ENCODE assay signal across 21 cellular contexts in genomic region chr10:82932426-82932825, GRCh38.
"Had no signal": no experiment of that assay in that cellular context is flagged by ENCODE, and none has a peak within 500 bp of the region (broad histone marks: within the 10 kb centered on the region; RNA-seq: fewer than 3 reads in every experiment).

No MANE protein-coding gene starts in this region.

- H3K27me3 ChIP-seq: esophagus squamous epithelium, hepatocyte, right lobe of liver, spleen, testis, transverse colon had no signal

- DNase-seq: esophagus squamous epithelium; foreskin fibroblast; kidney; left cardiac atrium; left ventricle myocardium inferior; lower lobe of right lung; mesenchymal stem cell; naive B cell; psoas muscle; retina; right lobe of liver; spleen; stimulated activated CD4-positive, alpha-beta T cell treated with anti-CD3 and anti-CD28 coated beads, Interleukin-15, amount 100 ng/mL, for 24 hours; stimulated activated CD4-positive, alpha-beta T cell treated with anti-CD3 and anti-CD28 coated beads, Interleukin-1b, Interleukin-23, amount 100 ng/mL, for 48 hours; stimulated activated CD4-positive, alpha-beta T cell treated with anti-CD3 and anti-CD28 coated beads, Interleukin-4, amount 100 ng/mL, for 24 hours; testis; transverse colon had no signal

- H3K4me3 ChIP-seq: esophagus squamous epithelium, gastroesophageal sphincter, hepatocyte, left ventricle myocardium inferior, lower lobe of right lung, psoas muscle, right lobe of liver, spleen, testis, transverse colon had no signal

- H3K4me1 ChIP-seq: esophagus squamous epithelium, gastroesophageal sphincter, left ventricle myocardium inferior, lower lobe of right lung, parathyroid adenoma, psoas muscle, right lobe of liver, spleen, testis, transverse colon had no signal

- H2AFZ ChIP-seq: hepatocyte, parathyroid adenoma had no signal

- H3K9ac ChIP-seq: parathyroid adenoma had no signal

- H3K36me3 ChIP-seq: esophagus squamous epithelium, gastroesophageal sphincter, left ventricle myocardium inferior, lower lobe of right lung, right lobe of liver, spleen, transverse colon had no signal

- H3K79me2 ChIP-seq: hepatocyte, parathyroid adenoma had no signal

- H3K9me3 ChIP-seq: esophagus squamous epithelium, gastroesophageal sphincter, left ventricle myocardium inferior, lower lobe of right lung, psoas muscle, right lobe of liver, spleen, testis, transverse colon had no signal

- H3K27ac ChIP-seq: esophagus squamous epithelium, gastroesophageal sphincter, hepatocyte, left ventricle myocardium inferior, lower lobe of right lung, parathyroid adenoma, psoas muscle, right lobe of liver, spleen, testis, transverse colon had no signal

- ATAC-seq: gastroesophageal sphincter; left cardiac atrium; lower lobe of right lung; psoas muscle; right lobe of liver; stimulated activated memory B cell treated with anti-CD40 and anti-IgM and Interleukin-4, amounts not matched to agents 10 μg/mL and 1 μg/mL and 100 μg/mL, for 72 hours had no signal

- H3K4me2 ChIP-seq: hepatocyte had no signal
